Comparison of ENCODE assay signal across 13 cellular contexts in the genomic region with DNA sequence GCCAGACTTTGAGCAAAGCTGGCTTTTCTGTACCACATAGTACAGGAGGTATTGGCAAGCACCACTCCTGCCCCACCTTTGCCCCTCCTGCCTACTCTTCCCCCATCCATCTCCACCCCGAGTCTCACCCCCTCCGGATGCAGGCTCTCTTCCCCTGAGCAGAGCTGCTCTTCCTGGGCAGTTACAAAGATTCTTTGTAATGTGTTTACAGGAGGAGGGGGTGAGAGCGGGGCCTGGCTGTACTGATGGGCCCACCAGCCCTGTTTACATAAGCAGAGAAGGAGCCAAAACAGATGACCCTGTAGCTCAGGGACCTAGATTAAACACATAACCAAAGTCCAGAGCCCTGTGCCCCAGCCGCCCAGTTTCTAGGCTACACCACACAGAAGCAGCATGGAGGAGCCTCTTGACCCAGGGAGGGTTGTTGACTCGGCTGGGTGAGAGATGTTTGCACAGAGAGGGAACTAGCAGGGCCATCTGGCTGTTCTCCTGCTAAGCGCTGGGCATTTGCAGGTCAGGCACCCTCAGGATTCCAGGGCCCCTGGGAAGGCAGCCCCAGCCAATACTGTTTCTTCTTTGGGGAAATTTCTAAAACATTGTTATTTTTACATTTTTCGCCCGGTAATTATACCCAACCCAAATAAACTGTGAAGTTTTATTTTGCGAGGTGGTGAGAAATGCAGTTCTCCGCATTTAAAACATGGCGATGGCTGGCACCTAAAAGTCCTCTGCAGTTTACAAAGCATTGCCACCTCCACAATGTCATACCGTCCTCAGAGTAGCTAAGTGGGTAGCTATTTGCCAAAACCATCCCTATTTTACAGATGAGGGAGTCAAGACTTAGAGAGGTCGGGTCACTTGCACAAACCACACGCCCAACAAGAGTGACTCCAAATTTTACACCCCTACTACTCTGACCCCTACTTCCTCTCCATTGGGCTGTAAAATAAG. TPM values are rescaled to one million over a fixed set of nuclear protein-coding genes. Genes with fewer than 3 reads are reported as not detected.
DNase-seq lines count a peak whose midpoint lies in the region; ATAC-seq and TF ChIP-seq lines count a peak whose summit lies in the region.
"Had no signal": no experiment of that assay in that cellular context is flagged by ENCODE, and none has a peak within 500 bp of the region (broad histone marks: within the 10 kb centered on the region; RNA-seq: fewer than 3 reads in every experiment).

No MANE protein-coding gene starts in this region.

- POLR2A ChIA-PET in T-cell (lab: Charles Lee) = interaction anchor here in 1 of 2 donors (0.5 kb wide), 1 partner anchor 13 kb away, joined by 3 read pairs; no protein-coding TSS in a partner anchor

- H3K4me3 ChIP-seq in mesodermal cell (ENCODE audit: extremely low read depth, insufficient read depth, low read length, poor library complexity, severe bottlenecking) = no peak overlapping the region
- H3K4me3 ChIP-seq in upper lobe of left lung = no peak overlapping the region
- H3K4me3 ChIP-seq: gastrocnemius medialis, SK-N-MC had no signal

- DNase-seq in activated naive CD4-positive, alpha-beta T cell treated with anti-CD3 and anti-CD28 coated beads for 36 hours = no peak
- no peak for DNase-seq in activated naive CD4-positive, alpha-beta T cell treated with anti-CD3 and anti-CD28 coated beads, Interleukin-2, amount 50 U/mL, for 16 hours
- DNase-seq in caudate nucleus (lab: John Stamatoyannopoulos, UW) (peak in 53 of 61 donors; percentile 3 to 79 (median 46)), upper lobe of left lung (peak in 1 of 2 donors; percentile 89), KG1 (lab: John Stamatoyannopoulos, UW) (no peak), T-cell (no peak)
- DNase-seq in stimulated activated CD4-positive, alpha-beta T cell treated with anti-CD3 and anti-CD28 coated beads, Interleukin-15, amount 100 ng/mL, for 24 hours = no peak
- DNase-seq: activated CD8-positive, alpha-beta memory T cell treated with anti-CD3 and anti-CD28 coated beads, Interleukin-2, amount 10 ng/mL, durations not matched to agents 7 days and 5 days; gastrocnemius medialis; naive thymus-derived CD8-positive, alpha-beta T cell; NCI-H1048 had no signal

- H3K4me1 Mint-ChIP-seq in activated naive CD4-positive, alpha-beta T cell treated with anti-CD3 and anti-CD28 coated beads for 36 hours (ENCODE audit: low read depth) = no peaks in the 10 kb centered on the region
- H3K4me1 Mint-ChIP-seq in T-cell = no peaks in the 10 kb centered on the region
- H3K4me1 Mint-ChIP-seq: activated CD8-positive, alpha-beta memory T cell treated with anti-CD3 and anti-CD28 coated beads, Interleukin-2, amount 10 ng/mL, durations not matched to agents 7 days and 5 days had no signal

- TF ChIP-seq CTCF in upper lobe of left lung (IDR thresholded peaks at IDR 0.05) = no peak

- intact Hi-C loops in activated naive CD4-positive, alpha-beta T cell treated with anti-CD3 and anti-CD28 coated beads for 36 hours (cut with micrococcal nuclease) = no loop called here

- no peaks in the 10 kb centered on the region for H3K27me3 ChIP-seq in upper lobe of left lung
- H3K27me3 ChIP-seq: gastrocnemius medialis had no signal

- H3K27ac ChIP-seq in caudate nucleus (ENCODE audit: low read depth, low read length) (peak overlapping the region; percentile 98), mesodermal cell (ENCODE audit: low read depth, low read length, severe bottlenecking) (peak overlapping the region; percentile 76), upper lobe of left lung (peak overlapping the region in 2 of 4 donors; percentile 38 to 64)
- H3K27ac ChIP-seq: gastrocnemius medialis, SK-N-MC had no signal

- no peak overlapping the region for H3K4me3 Mint-ChIP-seq in activated naive CD4-positive, alpha-beta T cell treated with anti-CD3 and anti-CD28 coated beads for 36 hours
- H3K4me3 Mint-ChIP-seq in T-cell = no peak overlapping the region
- H3K4me3 Mint-ChIP-seq: activated CD8-positive, alpha-beta memory T cell treated with anti-CD3 and anti-CD28 coated beads, Interleukin-2, amount 10 ng/mL, durations not matched to agents 7 days and 5 days; naive thymus-derived CD8-positive, alpha-beta T cell had no signal

- H3K27ac Mint-ChIP-seq in activated naive CD4-positive, alpha-beta T cell treated with anti-CD3 and anti-CD28 coated beads for 36 hours = peak overlapping the region; percentile 56
- H3K27ac Mint-ChIP-seq in T-cell = no peak overlapping the region
- H3K27ac Mint-ChIP-seq: activated CD8-positive, alpha-beta memory T cell treated with anti-CD3 and anti-CD28 coated beads, Interleukin-2, amount 10 ng/mL, durations not matched to agents 7 days and 5 days; naive thymus-derived CD8-positive, alpha-beta T cell had no signal

- H3K9me3 Mint-ChIP-seq in activated naive CD4-positive, alpha-beta T cell treated with anti-CD3 and anti-CD28 coated beads for 36 hours = no peaks in the 10 kb centered on the region
- H3K9me3 Mint-ChIP-seq in T-cell = no peaks in the 10 kb centered on the region
- H3K9me3 Mint-ChIP-seq: naive thymus-derived CD8-positive, alpha-beta T cell had no signal

- no peaks in the 10 kb centered on the region for H3K9me3 ChIP-seq in mesodermal cell (ENCODE audit: control insufficient read depth, low read length)
- no peaks in the 10 kb centered on the region for H3K9me3 ChIP-seq in upper lobe of left lung
- H3K9me3 ChIP-seq: gastrocnemius medialis had no signal

- H3K36me3 Mint-ChIP-seq in activated naive CD4-positive, alpha-beta T cell treated with anti-CD3 and anti-CD28 coated beads for 36 hours (ENCODE audit: low read depth) = no peaks in the 10 kb centered on the region
- no peaks in the 10 kb centered on the region for H3K36me3 Mint-ChIP-seq in T-cell
- H3K36me3 Mint-ChIP-seq: activated CD8-positive, alpha-beta memory T cell treated with anti-CD3 and anti-CD28 coated beads, Interleukin-2, amount 10 ng/mL, durations not matched to agents 7 days and 5 days; naive thymus-derived CD8-positive, alpha-beta T cell had no signal

- CTCF ChIA-PET in activated naive CD4-positive, alpha-beta T cell treated with anti-CD3 and anti-CD28 coated beads for 36 hours (lab: Charles Lee) = no interaction called here
- CTCF ChIA-PET in T-cell (lab: Charles Lee) = no interaction called here

- H3K36me3 ChIP-seq in mesodermal cell (ENCODE audit: control insufficient read depth, insufficient read depth, low read length) = no peaks in the 10 kb centered on the region
- no peaks in the 10 kb centered on the region for H3K36me3 ChIP-seq in upper lobe of left lung
- H3K36me3 ChIP-seq: gastrocnemius medialis had no signal

- TF ChIP-seq EP300 in upper lobe of left lung (IDR thresholded peaks at IDR 0.05) = no peak

- 70 to 90% methylated on average over 2 to 4 of the region's 14 CpGs for WGBS in mesodermal cell (ENCODE audit: insufficient coverage in 2 of 2), 2 experiments
- WGBS in upper lobe of left lung, 2 donors = 50 to 54% methylated on average over 13 to 14 of the region's 14 CpGs

- H3K4me1 ChIP-seq in mesodermal cell (ENCODE audit: control insufficient read depth, insufficient read depth, low read length, poor library complexity, severe bottlenecking) (peaks cover 13% of the 10 kb centered on the region), upper lobe of left lung (peaks cover 7 to 20% (median 15%) of the 10 kb centered on the region in 4 donors)
- H3K4me1 ChIP-seq: gastrocnemius medialis had no signal

- ATAC-seq in upper lobe of left lung (ENCODE audit: low FRiP score in 2 of 2) = peak; percentile 63 to 92
- ATAC-seq in T-cell (replicated peaks in 1 of 4) = no peak
- ATAC-seq: activated CD8-positive, alpha-beta memory T cell treated with anti-CD3 and anti-CD28 coated beads, Interleukin-2, amount 10 ng/mL, durations not matched to agents 7 days and 5 days; gastrocnemius medialis; naive thymus-derived CD8-positive, alpha-beta T cell had no signal

- TF ChIP-seq POLR2A in upper lobe of left lung (IDR thresholded peaks at IDR 0.05) = no peak

- peaks cover 2% of the 10 kb centered on the region for H3K27me3 Mint-ChIP-seq in activated naive CD4-positive, alpha-beta T cell treated with anti-CD3 and anti-CD28 coated beads for 36 hours (ENCODE audit: low read depth)
- peaks cover 5 to 8% of the 10 kb centered on the region in 2 donors for H3K27me3 Mint-ChIP-seq in T-cell

RNA-seq across cellular contexts. Expression of gene ZKSCAN1, which starts 11.4 kb away (rescaled TPM):
- 10 to 100 TPM; 64.4 to 67.9 TPM for total RNA-seq in activated naive CD4-positive, alpha-beta T cell treated with anti-CD3 and anti-CD28 coated beads for 36 hours
- polyA plus RNA-seq in mesodermal cell (2013, experiment 1 of 2) = 31.3 TPM
- 29.1 TPM for polyA plus RNA-seq in mesodermal cell (2013, experiment 2 of 2)
- total RNA-seq in upper lobe of left lung = 10 to 100 TPM; 19.3 to 50.4 (median 36.9) TPM
- 10 to 100 TPM; 60.7 to 94.0 (median 86.8) TPM for total RNA-seq in T-cell

RNA-seq across cellular contexts. Expression of gene AZGP1, which starts 28.2 kb away (rescaled TPM):
- not detected for total RNA-seq in activated naive CD4-positive, alpha-beta T cell treated with anti-CD3 and anti-CD28 coated beads for 36 hours
- not detected for polyA plus RNA-seq in mesodermal cell (2013, experiment 1 of 2)
- not detected for polyA plus RNA-seq in mesodermal cell (2013, experiment 2 of 2)
- total RNA-seq in upper lobe of left lung (10 to 100 TPM in 5 of 6 donors, 1 to 10 TPM in 1; 2.3 to 35.6 (median 28.8) TPM), T-cell (1 to 10 TPM in 1 of 5 donors, under 1 TPM in 2, not detected in 2; 0.56 to 1.3 (median 0.89) TPM)
- total RNA-seq: activated CD8-positive, alpha-beta memory T cell treated with anti-CD3 and anti-CD28 coated beads, Interleukin-2, amount 10 ng/mL, durations not matched to agents 7 days and 5 days; naive thymus-derived CD8-positive, alpha-beta T cell had no signal
- polyA plus RNA-seq: naive thymus-derived CD8-positive, alpha-beta T cell had no signal

RNA-seq across cellular contexts. Expression of gene ZSCAN21, which starts 45.6 kb away (rescaled TPM):
- 1 to 10 TPM; 6.2 to 6.4 TPM for total RNA-seq in activated naive CD4-positive, alpha-beta T cell treated with anti-CD3 and anti-CD28 coated beads for 36 hours
- polyA plus RNA-seq in mesodermal cell (2013, experiment 1 of 2) = 16.1 TPM
- polyA plus RNA-seq in mesodermal cell (2013, experiment 2 of 2) = 12.9 TPM
- total RNA-seq in upper lobe of left lung (10 to 100 TPM in 4 of 6 donors, 1 to 10 TPM in 2; 8.6 to 17.8 (median 10.8) TPM), T-cell (1 to 10 TPM; 4.4 to 9.9 (median 9.3) TPM)

Comparison
In these comparisons a context has a peak if more than half of its experiments do, and no peak if none do; other contexts are left out.
1. DNase-seq: peak in caudate nucleus (53 of 61); none in activated naive CD4-positive, alpha-beta T cell treated with anti-CD3 and anti-CD28 coated beads for 36 hours (single experiment), activated naive CD4-positive, alpha-beta T cell treated with anti-CD3 and anti-CD28 coated beads, Interleukin-2, amount 50 U/mL, for 16 hours (single experiment), stimulated activated CD4-positive, alpha-beta T cell treated with anti-CD3 and anti-CD28 coated beads, Interleukin-15, amount 100 ng/mL, for 24 hours (single experiment), KG1 (single experiment) and T-cell (0 of 34).
2. ATAC-seq: peak in upper lobe of left lung (2 of 2); none in T-cell (0 of 4).